8 cellular contexts compared by ENCODE assay signal in the genomic region with DNA sequence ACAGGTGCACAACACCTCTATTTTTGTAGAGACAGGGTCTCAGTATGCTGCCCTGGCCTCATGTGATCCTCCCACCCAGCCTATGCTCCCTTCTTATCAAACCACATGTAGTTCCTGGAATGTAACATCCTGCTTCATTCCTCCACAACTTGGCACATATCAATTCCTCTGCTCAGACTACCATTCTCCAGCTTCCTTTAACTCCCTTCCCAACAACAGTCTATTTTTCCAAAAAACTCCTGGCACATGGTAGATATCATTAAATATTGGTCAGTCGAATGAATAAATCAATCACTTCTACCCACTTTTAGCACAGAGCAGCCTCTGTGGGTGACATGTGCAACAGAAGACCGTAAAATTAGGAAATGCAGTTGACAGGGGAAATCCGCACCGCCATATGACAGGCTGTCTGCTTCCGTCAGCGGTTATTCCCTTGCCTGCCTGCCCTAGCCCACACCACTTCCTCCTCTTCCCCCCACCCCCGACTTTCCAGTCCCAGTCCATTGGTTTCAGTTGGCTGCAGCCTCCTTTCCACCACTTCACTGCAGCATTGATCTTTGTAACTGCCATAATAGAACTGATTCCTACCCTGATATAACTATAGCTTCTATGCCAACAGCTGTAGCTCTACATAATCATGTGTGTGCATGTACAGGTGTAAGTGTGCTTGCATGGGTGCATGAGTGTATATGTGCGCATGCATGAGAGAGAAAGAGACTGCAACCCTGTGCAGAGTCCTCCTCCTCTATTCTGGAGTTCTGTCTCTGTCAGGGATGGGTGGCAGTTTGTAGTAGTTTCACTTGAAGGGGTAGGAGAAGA. TPM values are rescaled to one million over a fixed set of nuclear protein-coding genes. Genes with fewer than 3 reads are reported as not detected.
DNase-seq lines count a peak whose midpoint lies in the region; ATAC-seq lines count a peak whose summit lies in the region.

No MANE protein-coding gene starts in this region.

- peak; percentile 45 for ATAC-seq in GM21717 (IDR thresholded peaks at IDR 0.05; ENCODE audit: unreplicated experiment)

- DNase-seq in RPMI7951 (ENCODE audit: low read depth) (peak; percentile 45), left kidney (ENCODE audit: low read depth, low spot score) (peak; percentile 76), NCI-H774 (lab: John Stamatoyannopoulos, UW) (no peak), NCI-H2107 (lab: John Stamatoyannopoulos, UW) (no peak), D341Med (ENCODE audit: low spot score) (no peak)
- peak; percentile 60 for DNase-seq in activated gamma-delta T cell treated with anti-CD3 and anti-CD28 coated beads, Interleukin-2, amount 50 U/mL, for 16 hours (ENCODE audit: low read depth)
- DNase-seq in stimulated activated CD4-positive, alpha-beta T cell treated with anti-CD3 and anti-CD28 coated beads, TNF-alpha, amount 100 ng/mL, for 48 hours (ENCODE audit: low read depth in 3 of 3), result peak; percentile 42 to 56 (median 47)

RNA-seq across cellular contexts. Expression of a gene that starts 6.8 kb away (rescaled TPM):
- 79.2 and 82.5 TPM in 2 replicates for total RNA-seq in RPMI7951 (2014; rRNA removed; shearing (Covaris generic))

RNA-seq across cellular contexts. Expression of a gene that starts 22.1 kb away (rescaled TPM):
- total RNA-seq in RPMI7951 (2014; rRNA removed; shearing (Covaris generic)), result 948 and 962 TPM in 2 replicates

RNA-seq across cellular contexts. Expression of a gene that starts 40.0 kb away (rescaled TPM):
- total RNA-seq in RPMI7951 (2014; rRNA removed; shearing (Covaris generic)), result 133 and 157 TPM in 2 replicates

RNA-seq across cellular contexts. Expression of a gene that starts 43.7 kb away (rescaled TPM):
- 9.1 and 9.8 TPM in 2 replicates for total RNA-seq in RPMI7951 (2014; rRNA removed; shearing (Covaris generic))

RNA-seq across cellular contexts. Expression of a gene that starts 43.9 kb away (rescaled TPM):
- 2.2 and 2.4 TPM in 2 replicates for total RNA-seq in RPMI7951 (2014; rRNA removed; shearing (Covaris generic))

Comparison
In these comparisons a context has a peak if more than half of its experiments do, and no peak if none do; other contexts are left out.
1. DNase-seq: peak in RPMI7951 (single experiment), activated gamma-delta T cell treated with anti-CD3 and anti-CD28 coated beads, Interleukin-2, amount 50 U/mL, for 16 hours (single experiment), left kidney (single experiment) and stimulated activated CD4-positive, alpha-beta T cell treated with anti-CD3 and anti-CD28 coated beads, TNF-alpha, amount 100 ng/mL, for 48 hours (3 of 3); none in NCI-H774 (single experiment), NCI-H2107 (single experiment) and D341Med (single experiment).